ENCODE assay signal across 8 cellular contexts in the genomic region with DNA sequence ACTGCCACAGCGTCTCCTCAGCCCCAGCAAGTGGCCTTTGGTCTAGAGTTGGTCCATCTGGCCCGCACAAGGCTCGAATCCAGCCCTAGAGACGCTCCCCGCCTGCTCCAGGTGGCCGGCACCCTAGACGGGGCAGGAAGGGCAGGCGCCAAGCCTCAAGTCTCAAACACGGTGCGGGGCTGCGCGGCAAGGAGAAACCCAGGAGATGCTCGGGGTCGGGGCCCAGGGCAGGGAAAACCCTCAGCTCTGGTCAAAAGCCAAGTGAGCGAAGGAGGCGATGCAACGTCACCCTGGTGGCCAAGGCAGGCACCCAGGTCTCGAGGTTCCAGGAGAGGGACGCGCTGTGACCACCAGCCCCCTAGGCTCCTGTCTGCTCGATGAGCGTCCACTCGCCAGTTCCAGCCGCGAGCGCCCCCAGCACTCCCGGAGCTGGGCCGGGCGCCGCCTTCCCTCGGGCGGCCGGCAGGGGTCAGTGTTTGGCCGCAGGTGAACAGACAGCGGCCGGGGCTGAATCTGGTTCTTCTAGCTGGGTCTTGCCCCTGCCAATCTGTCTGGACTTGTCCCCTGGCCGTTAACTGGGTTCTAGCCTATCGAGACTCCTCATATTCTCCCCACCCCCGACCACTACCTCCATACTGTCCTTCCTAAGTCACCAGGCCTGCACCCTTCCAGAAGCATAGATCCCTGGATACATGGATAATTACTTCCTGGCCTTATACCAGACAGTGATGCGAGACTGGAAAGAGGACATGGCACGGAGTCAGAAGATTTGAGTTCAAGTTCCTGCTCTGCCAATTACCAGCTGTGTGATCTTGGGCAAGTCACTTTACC.
A peak's percentile ranks its signal among the peaks of the same experiment; 100 is the strongest.
DNase-seq lines count a peak whose midpoint lies in the region; ATAC-seq and TF ChIP-seq lines count a peak whose summit lies in the region.

No MANE protein-coding gene starts in this region.

- ATAC-seq in GM21825 (IDR thresholded peaks at IDR 0.05; ENCODE audit: unreplicated experiment): peak; percentile 68

- H3K27ac ChIP-seq in VCaP (no peak overlapping the region; the same call in 1 of the 2 replicates), brain microvascular endothelial cell (no peak overlapping the region)

- TF ChIP-seq CTCF in VCaP (conservative IDR thresholded peaks at IDR 0.05) (peak; percentile 98), brain microvascular endothelial cell (IDR thresholded peaks at IDR 0.05; ENCODE audit: low read depth, low read length, missing control alignments) (peak; percentile 77)

- H3K27me3 ChIP-seq in brain microvascular endothelial cell (replicated peaks): peaks cover 6% of the 10 kb centered on the region

- H3K4me3 ChIP-seq in brain microvascular endothelial cell (ENCODE audit: low read depth, low read length): no peak overlapping the region

- DNase-seq in Ammon's horn (ENCODE audit: low spot score): peak; percentile 38
- DNase-seq in NCI-H2029 (lab: John Stamatoyannopoulos, UW): peak; percentile 44
- DNase-seq in brain microvascular endothelial cell: peak; percentile 19
- peak; percentile 94 for DNase-seq in iPS-NIHi7 (ENCODE audit: extremely low spot score)
- peak; percentile 78 for DNase-seq in stimulated activated CD4-positive, alpha-beta T cell treated with anti-CD3 and anti-CD28 coated beads, Interleukin-15, amount 100 ng/mL, for 24 hours
- DNase-seq in middle frontal gyrus (ENCODE audit: extremely low spot score, low spot score): no peak

- no peaks in the 10 kb centered on the region for H3K36me3 ChIP-seq in brain microvascular endothelial cell (replicated peaks)

- in situ Hi-C loops in brain microvascular endothelial cell (cut with HindIII; ENCODE audit: low pct_ligation_motif_present, low sequenced_read_pairs): no loop called here
